Comparison of ENCODE assay signal across 1 cellular context in genomic region chr22:38110008-38110862, GRCh38.
A peak's percentile ranks its signal among the peaks of the same experiment; 100 is the strongest.
TF ChIP-seq lines count a peak whose summit lies in the region.

BAIAP2L2 (minus strand) TSS chr22:38110684; CDS start chr22:38110525, 159 bp downstream.

TF ChIP-seq in HepG2, 621 proteins besides CTCF, POLR2A, EP300 and RAD21 (continued from another document and continues in another):
- TF ChIP-seq ZNF317 (CRISPR knock-in tag; IDR thresholded peaks at IDR 0.05) (no peak), NFYB (CRISPR knock-in tag; IDR thresholded peaks at IDR 0.05) (no peak), PAXIP1 (CRISPR knock-in tag; conservative IDR thresholded peaks at IDR 0.05) (no peak; the same call in 1 of the 2 replicates), HES4 (CRISPR knock-in tag; IDR thresholded peaks at IDR 0.05; ENCODE audit: borderline replicate concordance) (no peak), ZNF800 (CRISPR knock-in tag; IDR thresholded peaks at IDR 0.05) (no peak), KDM4B (CRISPR knock-in tag; IDR thresholded peaks at IDR 0.05) (no peak), CHCHD3 (CRISPR knock-in tag; IDR thresholded peaks at IDR 0.05) (no peak), MEIS2 (CRISPR knock-in tag; IDR thresholded peaks at IDR 0.05) (peak; percentile 32; the same call in 1 of the 2 replicates), REPIN1 (CRISPR knock-in tag; IDR thresholded peaks at IDR 0.05; ENCODE audit: borderline replicate concordance, low read depth) (no peak; the same call in 1 of the 2 replicates), SMARCE1 (IDR thresholded peaks at IDR 0.05; ENCODE audit: borderline replicate concordance) (no peak), NFKB2 (CRISPR knock-in tag; IDR thresholded peaks at IDR 0.05; ENCODE audit: borderline replicate concordance) (peak; percentile 69; the same call in 1 of the 2 replicates), ZNF7 (CRISPR knock-in tag; IDR thresholded peaks at IDR 0.05) (no peak), TFDP1 (CRISPR knock-in tag; IDR thresholded peaks at IDR 0.05; ENCODE audit: borderline replicate concordance) (no peak), ZNF513 (CRISPR knock-in tag; conservative IDR thresholded peaks at IDR 0.05) (no peak), NFRKB (IDR thresholded peaks at IDR 0.05) (no peak), ZNF615 (CRISPR knock-in tag; IDR thresholded peaks at IDR 0.05; ENCODE audit: borderline replicate concordance) (no peak), RERE (CRISPR knock-in tag; IDR thresholded peaks at IDR 0.05; ENCODE audit: low read depth) (no peak), EED (CRISPR knock-in tag; IDR thresholded peaks at IDR 0.05) (0 out of 2 replicates have a peak, but pooled peaks have one; percentile 5), ZNF766 (CRISPR knock-in tag; IDR thresholded peaks at IDR 0.05; ENCODE audit: borderline replicate concordance) (no peak), TRIM24 (CRISPR knock-in tag; IDR thresholded peaks at IDR 0.05) (no peak), ZNF451 (CRISPR knock-in tag; IDR thresholded peaks at IDR 0.05) (no peak), USF2 (IDR thresholded peaks at IDR 0.05; ENCODE audit: low read depth, low read length) (no peak), USF2 (CRISPR knock-in tag; IDR thresholded peaks at IDR 0.05; ENCODE audit: borderline replicate concordance) (no peak), ZNF883 (CRISPR knock-in tag; IDR thresholded peaks at IDR 0.05; ENCODE audit: not compliant biosample characterization) (no peak), MAFG (CRISPR knock-in tag; IDR thresholded peaks at IDR 0.05) (no peak), RBAK (CRISPR knock-in tag; IDR thresholded peaks at IDR 0.05) (no peak), PLRG1 (conservative IDR thresholded peaks at IDR 0.05) (no peak), ZNF160 (CRISPR knock-in tag; IDR thresholded peaks at IDR 0.05) (no peak), ZNF12 (CRISPR knock-in tag; IDR thresholded peaks at IDR 0.05) (no peak), KAT8 (CRISPR knock-in tag; IDR thresholded peaks at IDR 0.05) (peak; percentile 28; the same call in 1 of the 2 replicates), SP5 (CRISPR knock-in tag; IDR thresholded peaks at IDR 0.05; ENCODE audit: borderline replicate concordance, low read depth) (peak; percentile 23; the same call in 1 of the 2 replicates), ZNF724P (CRISPR knock-in tag; IDR thresholded peaks at IDR 0.05; ENCODE audit: borderline replicate concordance) (0 out of 2 replicates have a peak, but pooled peaks have one; percentile 12), ZNF446 (CRISPR knock-in tag; IDR thresholded peaks at IDR 0.05) (no peak), SRY (CRISPR knock-in tag; IDR thresholded peaks at IDR 0.05) (no peak), ZFP36L2 (CRISPR knock-in tag; IDR thresholded peaks at IDR 0.05) (0 out of 2 replicates have a peak, but pooled peaks have one; percentile 28), GATAD1 (CRISPR knock-in tag; IDR thresholded peaks at IDR 0.05) (no peak), HNRNPUL1 (IDR thresholded peaks at IDR 0.05; ENCODE audit: low read depth, low read length) (no peak), E2F2 (CRISPR knock-in tag; IDR thresholded peaks at IDR 0.05; ENCODE audit: borderline replicate concordance) (no peak), JUND (CRISPR knock-in tag; IDR thresholded peaks at IDR 0.05) (no peak), ZNF746 (CRISPR knock-in tag; IDR thresholded peaks at IDR 0.05) (no peak), PHF8 (CRISPR knock-in tag; IDR thresholded peaks at IDR 0.05) (peak; percentile 65), SP140L (CRISPR knock-in tag; IDR thresholded peaks at IDR 0.05; ENCODE audit: borderline replicate concordance) (no peak), SOX13 (IDR thresholded peaks at IDR 0.05) (no peak), SOX13 (CRISPR knock-in tag; conservative IDR thresholded peaks at IDR 0.05 in 1 of 2, IDR thresholded peaks at IDR 0.05 in 1 of 2) (no peak; a peak in 1 of 4 replicates), GATA4 (IDR thresholded peaks at IDR 0.05; ENCODE audit: borderline replicate concordance, low read depth) (no peak), BCL6 (CRISPR knock-in tag; IDR thresholded peaks at IDR 0.05) (no peak; the same call in 1 of the 2 replicates), PLSCR1 (CRISPR knock-in tag; IDR thresholded peaks at IDR 0.05; ENCODE audit: borderline replicate concordance) (no peak), AKAP8 (CRISPR knock-in tag; IDR thresholded peaks at IDR 0.05) (no peak), RCOR2 (CRISPR knock-in tag; IDR thresholded peaks at IDR 0.05) (0 out of 2 replicates have a peak, but pooled peaks have one; percentile 21), FOXM1 (CRISPR knock-in tag; IDR thresholded peaks at IDR 0.05) (no peak), ZNF205 (CRISPR knock-in tag; IDR thresholded peaks at IDR 0.05) (no peak), CHD4 (IDR thresholded peaks at IDR 0.05; ENCODE audit: borderline replicate concordance, low read length) (no peak), SYNCRIP (IDR thresholded peaks at IDR 0.05; ENCODE audit: insufficient read depth, low read depth, low read length) (no peak), ZZZ3 (CRISPR knock-in tag; IDR thresholded peaks at IDR 0.05; ENCODE audit: borderline replicate concordance) (no peak; the same call in 1 of the 2 replicates)
